ENCODE assay signal across 23 cellular contexts in genomic region chr22:46640293-46640692, GRCh38. TPM values are rescaled to one million over a fixed set of nuclear protein-coding genes. Genes with fewer than 3 reads are reported as not detected.
DNase-seq lines count a peak whose midpoint lies in the region; ATAC-seq and TF ChIP-seq lines count a peak whose summit lies in the region.
"Had no signal": no experiment of that assay in that cellular context is flagged by ENCODE, and none has a peak within 500 bp of the region (broad histone marks: within the 10 kb centered on the region; RNA-seq: fewer than 3 reads in every experiment).

No MANE protein-coding gene starts in this region.

- H3K36me3 ChIP-seq in heart right ventricle, result peaks cover 0 to 14% (median 0%) of the 10 kb centered on the region in 9 donors
- H3K36me3 ChIP-seq in endodermal cell (ENCODE audit: control insufficient read depth, insufficient read depth, low read length), result no peaks in the 10 kb centered on the region
- H3K36me3 ChIP-seq: HAP-1 had no signal

- intact Hi-C loops in right cardiac atrium (cut with DNase I) (no loop called here), heart right ventricle (cut with DNase I) (no loop called here)

- no peak for TF ChIP-seq CTCF in heart right ventricle (IDR thresholded peaks at IDR 0.05)
- no peak for TF ChIP-seq CTCF in endodermal cell (conservative IDR thresholded peaks at IDR 0.05)
- TF ChIP-seq CTCF in nephron progenitor cell (IDR thresholded peaks at IDR 0.05), result no peak

- H3K9me3 ChIP-seq in right cardiac atrium (ENCODE audit: control insufficient read depth, low read length), result no peaks in the 10 kb centered on the region
- no peaks in the 10 kb centered on the region for H3K9me3 ChIP-seq in heart right ventricle
- H3K9me3 ChIP-seq in endodermal cell (ENCODE audit: control insufficient read depth, low read length), result no peaks in the 10 kb centered on the region
- H3K9me3 ChIP-seq: A549, BE2C, HAP-1 had no signal

- no peaks in the 10 kb centered on the region for H3K27me3 Mint-ChIP-seq in endodermal cell (ENCODE audit: insufficient read depth)
- peaks cover 7% of the 10 kb centered on the region for H3K27me3 Mint-ChIP-seq in nephron progenitor cell (ENCODE audit: low read depth, poor library complexity)
- H3K27me3 Mint-ChIP-seq: CD4-positive, alpha-beta T cell had no signal

- H3K4me1 Mint-ChIP-seq in endodermal cell, result peaks cover 4% of the 10 kb centered on the region
- H3K4me1 Mint-ChIP-seq in nephron progenitor cell, result peaks cover 45% of the 10 kb centered on the region

- H3K27ac ChIP-seq in right cardiac atrium (ENCODE audit: low read length) (no peak overlapping the region), heart right ventricle (peak overlapping the region in 1 of 10 donors; percentile 20), endodermal cell (ENCODE audit: low read depth, low read length) (no peak overlapping the region)
- H3K27ac ChIP-seq: A549, GM23248, HL-60 had no signal

- H3K4me1 ChIP-seq in right cardiac atrium (ENCODE audit: control insufficient read depth, insufficient read depth, low read length) (peaks cover 9% of the 10 kb centered on the region), heart right ventricle (peaks cover 13 to 67% (median 47%) of the 10 kb centered on the region in 9 donors), endodermal cell (ENCODE audit: control insufficient read depth, insufficient read depth, low read length) (no peaks in the 10 kb centered on the region)
- H3K4me1 ChIP-seq: HAP-1 had no signal

- no peak overlapping the region for H3K9ac ChIP-seq in endodermal cell (ENCODE audit: extremely low read depth, low read length, poor library complexity, severe bottlenecking)
- H3K9ac ChIP-seq: GM23248 had no signal

- DNase-seq in right cardiac atrium (peak in 2 of 3 donors; percentile 20 to 28), heart right ventricle (no peak), endodermal cell (no peak), nephron progenitor cell (no peak), ureter (ENCODE audit: low spot score) (no peak), NCI-H128 (lab: John Stamatoyannopoulos, UW; ENCODE audit: unreplicated experiment) (no peak)
- DNase-seq: BE2C; CD4-positive, alpha-beta T cell; COR-L47; DMS79 treated with DMSO at 0.1 percent for 48 hours; GM23248; KG1; NCI-H1092; NCI-H2029 treated with DMSO at 0.1 percent for 48 hours; NCI-H2171; NCI-H345; NCI-H524; NCI-H82 had no signal

- no peaks in the 10 kb centered on the region for H3K27me3 ChIP-seq in right cardiac atrium (ENCODE audit: control insufficient read depth, insufficient read depth)
- no peaks in the 10 kb centered on the region for H3K27me3 ChIP-seq in heart right ventricle
- H3K27me3 ChIP-seq in endodermal cell (ENCODE audit: control insufficient read depth, insufficient read depth, low read length, poor library complexity, severe bottlenecking), result no peaks in the 10 kb centered on the region
- H3K27me3 ChIP-seq: BE2C had no signal

- WGBS in right cardiac atrium, result 61% methylated on average over 10 of the region's 10 CpGs
- 59 to 64% methylated on average over 10 of the region's 10 CpGs for WGBS in heart right ventricle, 2 donors
- WGBS in endodermal cell (ENCODE audit: insufficient coverage in 1 of 2, insufficient read length in 1 of 2), 2 experiments, result 85 to 91% methylated on average over 8 to 10 of the region's 10 CpGs

- ATAC-seq in right cardiac atrium (no peak), heart right ventricle (no peak), HG02642 (IDR thresholded peaks at IDR 0.05; ENCODE audit: poor library complexity, unreplicated experiment) (no peak)
- ATAC-seq: A549, Panc1 had no signal

- no peak overlapping the region for H3K4me3 ChIP-seq in right cardiac atrium (ENCODE audit: low read length)
- no peak overlapping the region for H3K4me3 ChIP-seq in heart right ventricle
- no peak overlapping the region for H3K4me3 ChIP-seq in endodermal cell (ENCODE audit: low read length)
- H3K4me3 ChIP-seq: A549, GM23248, HAP-1 had no signal

- H3K27ac Mint-ChIP-seq in endodermal cell (peak overlapping the region; percentile 36), nephron progenitor cell (peak overlapping the region; percentile 36)
- H3K27ac Mint-ChIP-seq: CD4-positive, alpha-beta T cell had no signal

- H3K36me3 Mint-ChIP-seq in endodermal cell (ENCODE audit: low read depth) (peaks cover 2% of the 10 kb centered on the region), nephron progenitor cell (ENCODE audit: low read depth) (peaks cover 34% of the 10 kb centered on the region)

- no peaks in the 10 kb centered on the region for H3K9me3 Mint-ChIP-seq in endodermal cell
- H3K9me3 Mint-ChIP-seq in nephron progenitor cell, result peaks cover 11% of the 10 kb centered on the region
- H3K9me3 Mint-ChIP-seq: CD4-positive, alpha-beta T cell had no signal

- H3K4me3 Mint-ChIP-seq in endodermal cell (no peak overlapping the region), nephron progenitor cell (no peak overlapping the region)
- H3K4me3 Mint-ChIP-seq: CD4-positive, alpha-beta T cell had no signal

RNA-seq across cellular contexts. Expression of gene GRAMD4, which starts 20.1 kb away (rescaled TPM):
- 100 to 1,000 TPM in 1 of 4 donors, 10 to 100 TPM in 3; 74.3 to 106 (median 88.5) TPM for total RNA-seq in right cardiac atrium
- 31.6 TPM for polyA plus RNA-seq in right cardiac atrium
- total RNA-seq in heart right ventricle, result 100 to 1,000 TPM in 3 of 10 donors, 10 to 100 TPM in 7; 53.9 to 143 (median 71.0) TPM
- polyA plus RNA-seq in heart right ventricle, result 10 to 100 TPM; 29.3 to 33.3 TPM
- total RNA-seq in endodermal cell, result 10 to 100 TPM; 38.0 to 43.3 TPM
- 32.1 TPM for polyA plus RNA-seq in endodermal cell (2013, experiment 1 of 2)
- 27.6 TPM for polyA plus RNA-seq in endodermal cell (2013, experiment 2 of 2)
- total RNA-seq in ureter, result 34.9 TPM

Comparison
In these comparisons a context has a peak if more than half of its experiments do, and no peak if none do; other contexts are left out.
1. DNase-seq: peak in right cardiac atrium (2 of 3); none in heart right ventricle (0 of 2), endodermal cell (single experiment), nephron progenitor cell (single experiment), ureter (single experiment) and NCI-H128 (single experiment).